ENCODE assay signal across 1 cellular context in the genomic region with DNA sequence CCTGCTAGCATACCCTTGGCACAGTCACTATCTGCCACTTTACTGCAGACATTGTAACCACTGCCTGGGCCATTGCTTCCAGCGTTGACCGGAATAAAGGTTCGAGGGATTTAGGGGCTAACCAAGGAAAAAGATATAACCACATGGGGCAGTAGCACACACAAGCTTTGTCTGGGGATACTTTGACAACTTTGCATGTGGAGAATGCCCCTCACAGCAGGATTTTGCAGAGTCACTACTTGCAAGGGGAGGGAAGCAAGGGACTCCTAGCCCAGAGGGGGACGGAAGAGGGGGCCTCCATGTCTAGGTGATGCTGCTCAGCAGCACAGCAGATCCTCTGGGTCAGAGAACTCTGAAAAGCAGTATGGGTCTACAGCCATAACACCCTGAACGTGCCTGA.
TF ChIP-seq lines count a peak whose summit lies in the region.

No MANE protein-coding gene starts in this region.

TF ChIP-seq in GM23338, 12 proteins besides CTCF, POLR2A, EP300 and RAD21 (continued from another document):
- TF ChIP-seq, protein P1, sequence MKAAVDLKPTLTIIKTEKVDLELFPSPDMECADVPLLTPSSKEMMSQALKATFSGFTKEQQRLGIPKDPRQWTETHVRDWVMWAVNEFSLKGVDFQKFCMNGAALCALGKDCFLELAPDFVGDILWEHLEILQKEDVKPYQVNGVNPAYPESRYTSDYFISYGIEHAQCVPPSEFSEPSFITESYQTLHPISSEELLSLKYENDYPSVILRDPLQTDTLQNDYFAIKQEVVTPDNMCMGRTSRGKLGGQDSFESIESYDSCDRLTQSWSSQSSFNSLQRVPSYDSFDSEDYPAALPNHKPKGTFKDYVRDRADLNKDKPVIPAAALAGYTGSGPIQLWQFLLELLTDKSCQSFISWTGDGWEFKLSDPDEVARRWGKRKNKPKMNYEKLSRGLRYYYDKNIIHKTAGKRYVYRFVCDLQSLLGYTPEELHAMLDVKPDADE (IDR thresholded peaks at IDR 0.05) = no peak
- TF ChIP-seq EZH2 (IDR thresholded peaks at IDR 0.05; ENCODE audit: low read depth, unreplicated experiment) = no peak
- TF ChIP-seq EZH2phosphoT487 (IDR thresholded peaks at IDR 0.05; ENCODE audit: unreplicated experiment) = no peak
- no peak for TF ChIP-seq NANOG (IDR thresholded peaks at IDR 0.05; ENCODE audit: borderline replicate concordance)
- TF ChIP-seq, protein P2, sequence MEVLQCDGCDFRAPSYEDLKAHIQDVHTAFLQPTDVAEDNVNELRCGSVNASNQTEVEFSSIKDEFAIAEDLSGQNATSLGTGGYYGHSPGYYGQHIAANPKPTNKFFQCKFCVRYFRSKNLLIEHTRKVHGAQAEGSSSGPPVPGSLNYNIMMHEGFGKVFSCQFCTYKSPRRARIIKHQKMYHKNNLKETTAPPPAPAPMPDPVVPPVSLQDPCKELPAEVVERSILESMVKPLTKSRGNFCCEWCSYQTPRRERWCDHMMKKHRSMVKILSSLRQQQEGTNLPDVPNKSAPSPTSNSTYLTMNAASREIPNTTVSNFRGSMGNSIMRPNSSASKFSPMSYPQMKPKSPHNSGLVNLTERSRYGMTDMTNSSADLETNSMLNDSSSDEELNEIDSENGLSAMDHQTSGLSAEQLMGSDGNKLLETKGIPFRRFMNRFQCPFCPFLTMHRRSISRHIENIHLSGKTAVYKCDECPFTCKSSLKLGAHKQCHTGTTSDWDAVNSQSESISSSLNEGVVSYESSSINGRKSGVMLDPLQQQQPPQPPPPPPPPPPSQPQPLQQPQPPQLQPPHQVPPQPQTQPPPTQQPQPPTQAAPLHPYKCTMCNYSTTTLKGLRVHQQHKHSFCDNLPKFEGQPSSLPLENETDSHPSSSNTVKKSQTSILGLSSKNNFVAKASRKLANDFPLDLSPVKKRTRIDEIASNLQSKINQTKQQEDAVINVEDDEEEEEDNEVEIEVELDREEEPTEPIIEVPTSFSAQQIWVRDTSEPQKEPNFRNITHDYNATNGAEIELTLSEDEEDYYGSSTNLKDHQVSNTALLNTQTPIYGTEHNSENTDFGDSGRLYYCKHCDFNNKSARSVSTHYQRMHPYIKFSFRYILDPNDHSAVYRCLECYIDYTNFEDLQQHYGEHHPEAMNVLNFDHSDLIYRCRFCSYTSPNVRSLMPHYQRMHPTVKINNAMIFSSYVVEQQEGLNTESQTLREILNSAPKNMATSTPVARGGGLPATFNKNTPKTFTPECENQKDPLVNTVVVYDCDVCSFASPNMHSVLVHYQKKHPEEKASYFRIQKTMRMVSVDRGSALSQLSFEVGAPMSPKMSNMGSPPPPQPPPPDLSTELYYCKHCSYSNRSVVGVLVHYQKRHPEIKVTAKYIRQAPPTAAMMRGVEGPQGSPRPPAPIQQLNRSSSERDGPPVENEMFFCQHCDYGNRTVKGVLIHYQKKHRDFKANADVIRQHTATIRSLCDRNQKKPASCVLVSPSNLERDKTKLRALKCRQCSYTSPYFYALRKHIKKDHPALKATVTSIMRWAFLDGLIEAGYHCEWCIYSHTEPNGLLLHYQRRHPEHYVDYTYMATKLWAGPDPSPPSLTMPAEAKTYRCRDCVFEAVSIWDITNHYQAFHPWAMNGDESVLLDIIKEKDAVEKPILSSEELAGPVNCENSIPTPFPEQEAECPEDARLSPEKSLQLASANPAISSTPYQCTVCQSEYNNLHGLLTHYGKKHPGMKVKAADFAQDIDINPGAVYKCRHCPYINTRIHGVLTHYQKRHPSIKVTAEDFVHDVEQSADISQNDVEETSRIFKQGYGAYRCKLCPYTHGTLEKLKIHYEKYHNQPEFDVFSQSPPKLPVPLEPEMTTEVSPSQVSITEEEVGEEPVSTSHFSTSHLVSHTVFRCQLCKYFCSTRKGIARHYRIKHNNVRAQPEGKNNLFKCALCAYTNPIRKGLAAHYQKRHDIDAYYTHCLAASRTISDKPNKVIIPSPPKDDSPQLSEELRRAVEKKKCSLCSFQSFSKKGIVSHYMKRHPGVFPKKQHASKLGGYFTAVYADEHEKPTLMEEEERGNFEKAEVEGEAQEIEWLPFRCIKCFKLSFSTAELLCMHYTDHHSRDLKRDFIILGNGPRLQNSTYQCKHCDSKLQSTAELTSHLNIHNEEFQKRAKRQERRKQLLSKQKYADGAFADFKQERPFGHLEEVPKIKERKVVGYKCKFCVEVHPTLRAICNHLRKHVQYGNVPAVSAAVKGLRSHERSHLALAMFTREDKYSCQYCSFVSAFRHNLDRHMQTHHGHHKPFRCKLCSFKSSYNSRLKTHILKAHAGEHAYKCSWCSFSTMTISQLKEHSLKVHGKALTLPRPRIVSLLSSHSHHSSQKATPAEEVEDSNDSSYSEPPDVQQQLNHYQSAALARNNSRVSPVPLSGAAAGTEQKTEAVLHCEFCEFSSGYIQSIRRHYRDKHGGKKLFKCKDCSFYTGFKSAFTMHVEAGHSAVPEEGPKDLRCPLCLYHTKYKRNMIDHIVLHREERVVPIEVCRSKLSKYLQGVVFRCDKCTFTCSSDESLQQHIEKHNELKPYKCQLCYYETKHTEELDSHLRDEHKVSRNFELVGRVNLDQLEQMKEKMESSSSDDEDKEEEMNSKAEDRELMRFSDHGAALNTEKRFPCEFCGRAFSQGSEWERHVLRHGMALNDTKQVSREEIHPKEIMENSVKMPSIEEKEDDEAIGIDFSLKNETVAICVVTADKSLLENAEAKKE (CRISPR knock-in tag; IDR thresholded peaks at IDR 0.05) = 0 out of 2 replicates have a peak, but pooled peaks have one; percentile 16
- no peak for TF ChIP-seq JUNB (IDR thresholded peaks at IDR 0.05; ENCODE audit: unreplicated experiment)
